ENCODE assay signal across 8 cellular contexts in the genomic region with DNA sequence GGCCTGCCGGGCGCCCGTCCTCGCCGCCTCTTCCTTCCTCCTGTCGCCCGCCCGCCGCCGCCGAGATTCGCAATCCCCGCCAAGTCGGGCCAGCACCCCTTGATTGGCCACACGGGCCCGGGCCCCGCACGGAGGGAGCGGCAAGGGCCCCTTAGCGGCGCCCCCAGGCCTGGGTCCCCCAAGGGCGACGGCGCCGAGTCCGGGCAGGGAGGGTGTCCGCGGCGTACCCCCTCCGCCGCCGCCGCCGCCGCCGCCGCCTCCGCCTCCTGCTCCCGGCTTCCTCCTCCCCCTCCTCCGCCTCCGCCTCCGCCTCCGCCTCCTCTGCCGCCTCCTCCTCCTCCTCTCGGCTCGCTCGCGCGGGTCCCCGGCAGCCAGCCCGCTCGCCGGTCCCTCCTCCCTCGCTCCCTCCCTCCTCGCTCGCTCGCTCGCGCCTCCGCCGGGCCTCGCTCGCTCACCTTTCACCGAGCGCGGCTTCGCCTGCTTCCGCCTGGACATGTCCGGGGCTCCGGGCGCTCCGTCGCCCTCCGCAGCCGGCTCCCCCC. TPM values are rescaled to one million over a fixed set of nuclear protein-coding genes. Genes with fewer than 3 reads are reported as not detected.
DNase-seq lines count a peak whose midpoint lies in the region; ATAC-seq, FAIRE-seq and TF ChIP-seq lines count a peak whose summit lies in the region.

No MANE protein-coding gene starts in this region.

- H3K27me3 ChIP-seq in ectodermal cell (ENCODE audit: control insufficient read depth, insufficient read depth, low read length, poor library complexity, severe bottlenecking): peaks cover 27% of the 10 kb centered on the region

- no peak for TF ChIP-seq CTCF in lower leg skin (IDR thresholded peaks at IDR 0.05)

- no peaks in the 10 kb centered on the region for H3K9me3 Mint-ChIP-seq in activated CD4-positive, alpha-beta memory T cell treated with anti-CD3 and anti-CD28 coated beads for 36 hours

- peaks cover 15% of the 10 kb centered on the region for H3K4me1 Mint-ChIP-seq in activated CD4-positive, alpha-beta memory T cell treated with anti-CD3 and anti-CD28 coated beads for 36 hours (ENCODE audit: low read depth)

- peaks cover 38% of the 10 kb centered on the region for H3K27me3 Mint-ChIP-seq in activated CD4-positive, alpha-beta memory T cell treated with anti-CD3 and anti-CD28 coated beads for 36 hours

- FAIRE-seq in GM18507 (lab: Jason Lieb, UNC): peak; percentile 73

- peak overlapping the region; percentile 35 for H3K4me3 Mint-ChIP-seq in activated CD4-positive, alpha-beta memory T cell treated with anti-CD3 and anti-CD28 coated beads for 36 hours

- peaks cover 44% of the 10 kb centered on the region for H3K4me1 ChIP-seq in ectodermal cell (ENCODE audit: control insufficient read depth, insufficient read depth, low read length)

- H3K36me3 Mint-ChIP-seq in activated CD4-positive, alpha-beta memory T cell treated with anti-CD3 and anti-CD28 coated beads for 36 hours: no peaks in the 10 kb centered on the region

- no peak overlapping the region for H3K27ac Mint-ChIP-seq in activated CD4-positive, alpha-beta memory T cell treated with anti-CD3 and anti-CD28 coated beads for 36 hours

- TF ChIP-seq POLR2A in lower leg skin (IDR thresholded peaks at IDR 0.05): peak in 1 of 2 donors; percentile 36

- H3K27ac ChIP-seq in ectodermal cell (ENCODE audit: insufficient read depth, low read depth, low read length, poor library complexity, severe bottlenecking): peak overlapping the region; percentile 78

- H3K36me3 ChIP-seq in ectodermal cell (ENCODE audit: control insufficient read depth, insufficient read depth, low read length): no peaks in the 10 kb centered on the region

- 0% methylated on average over 75 of the region's 75 CpGs for WGBS in ectodermal cell, 2 experiments
- WGBS in lower leg skin, 2 donors: 0% methylated on average over 39 to 49 of the region's 75 CpGs

- ATAC-seq in HG02970 (IDR thresholded peaks at IDR 0.05; ENCODE audit: low FRiP score, unreplicated experiment): peak; percentile 51
- no peak for ATAC-seq in HG03469 (IDR thresholded peaks at IDR 0.05; ENCODE audit: unreplicated experiment)

- DNase-seq in GM18507 (ENCODE audit: extremely low spot score, insufficient read length, low read depth) (peak; percentile 48), NCI-H460 (ENCODE audit: extremely low read depth, low read depth) (peak; percentile 68), lower leg skin (ENCODE audit: low spot score in 2 of 2) (peak; percentile 78 to 97)
- DNase-seq in activated CD4-positive, alpha-beta memory T cell treated with anti-CD3 and anti-CD28 coated beads for 36 hours: peak; percentile 55
- peak; percentile 34 for DNase-seq in stimulated activated CD8-positive, alpha-beta memory T cell treated with anti-CD3 and anti-CD28 coated beads, Interleukin-12 subunit alpha, Interleukin-12 subunit beta, amount 100 ng/mL, for 4 hours (ENCODE audit: low read depth)

- H3K4me3 ChIP-seq in ectodermal cell (ENCODE audit: insufficient read depth, low read depth, low read length): peak overlapping the region; percentile 73
- H3K4me3 ChIP-seq in lower leg skin (ENCODE audit: low read depth, poor library complexity, severe bottlenecking): peak overlapping the region; percentile 39

- intact Hi-C loops in activated CD4-positive, alpha-beta memory T cell treated with anti-CD3 and anti-CD28 coated beads for 36 hours (cut with micrococcal nuclease): loop anchor here (10.0 kb wide), 1 partner anchor 169 kb away; the partner anchor contains the start of gene CNEP1R1
- intact Hi-C loops in lower leg skin (cut with DNase I; ENCODE audit: low total_unique reads): no loop called here

- no peaks in the 10 kb centered on the region for H3K9me3 ChIP-seq in ectodermal cell (ENCODE audit: control insufficient read depth, low read length)

- CTCF ChIA-PET in activated CD4-positive, alpha-beta memory T cell treated with anti-CD3 and anti-CD28 coated beads for 36 hours (lab: Charles Lee): interaction anchor here (3.0 kb wide), 1 partner anchor 170 kb away, joined by 15 read pairs; the partner anchor contains the start of gene CNEP1R1

- POLR2A ChIA-PET in activated CD4-positive, alpha-beta memory T cell treated with anti-CD3 and anti-CD28 coated beads for 36 hours (lab: Charles Lee): no interaction called here

RNA-seq across cellular contexts. Expression of gene ZNF423, which starts 0.6 kb away (rescaled TPM):
- 0.06 TPM in 1 of 2 replicates, not detected in the other for total RNA-seq in NCI-H460 (2014; rRNA removed; shearing (Covaris generic))
- not detected in 2 replicates for polyA plus RNA-seq in NCI-H460 (2014; cell fraction: nucleus; rRNA removed)
- not detected for total RNA-seq in activated CD4-positive, alpha-beta memory T cell treated with anti-CD3 and anti-CD28 coated beads for 36 hours
- 86.8 TPM for polyA plus RNA-seq in ectodermal cell (2013, experiment 1 of 4)
- 75.8 TPM for polyA plus RNA-seq in ectodermal cell (2013, experiment 2 of 4)
- polyA plus RNA-seq in ectodermal cell (2013, experiment 3 of 4): 49.6 TPM
- 50.4 TPM for polyA plus RNA-seq in ectodermal cell (2013, experiment 4 of 4)
- total RNA-seq in lower leg skin: 1 to 10 TPM in 3 of 4 donors, under 1 TPM in 1; 0.67 to 3.7 (median 2.2) TPM

Comparison
In these comparisons a context has a peak if more than half of its experiments do, and no peak if none do; other contexts are left out.
1. DNase-seq: peak in every context shown above with its lines; median percentile 88 in lower leg skin; 68 in NCI-H460; 55 in activated CD4-positive, alpha-beta memory T cell treated with anti-CD3 and anti-CD28 coated beads for 36 hours; 48 in GM18507; 34 in stimulated activated CD8-positive, alpha-beta memory T cell treated with anti-CD3 and anti-CD28 coated beads, Interleukin-12 subunit alpha, Interleukin-12 subunit beta, amount 100 ng/mL, for 4 hours.